ENCODE assay signal across 1 cellular context in the genomic region with DNA sequence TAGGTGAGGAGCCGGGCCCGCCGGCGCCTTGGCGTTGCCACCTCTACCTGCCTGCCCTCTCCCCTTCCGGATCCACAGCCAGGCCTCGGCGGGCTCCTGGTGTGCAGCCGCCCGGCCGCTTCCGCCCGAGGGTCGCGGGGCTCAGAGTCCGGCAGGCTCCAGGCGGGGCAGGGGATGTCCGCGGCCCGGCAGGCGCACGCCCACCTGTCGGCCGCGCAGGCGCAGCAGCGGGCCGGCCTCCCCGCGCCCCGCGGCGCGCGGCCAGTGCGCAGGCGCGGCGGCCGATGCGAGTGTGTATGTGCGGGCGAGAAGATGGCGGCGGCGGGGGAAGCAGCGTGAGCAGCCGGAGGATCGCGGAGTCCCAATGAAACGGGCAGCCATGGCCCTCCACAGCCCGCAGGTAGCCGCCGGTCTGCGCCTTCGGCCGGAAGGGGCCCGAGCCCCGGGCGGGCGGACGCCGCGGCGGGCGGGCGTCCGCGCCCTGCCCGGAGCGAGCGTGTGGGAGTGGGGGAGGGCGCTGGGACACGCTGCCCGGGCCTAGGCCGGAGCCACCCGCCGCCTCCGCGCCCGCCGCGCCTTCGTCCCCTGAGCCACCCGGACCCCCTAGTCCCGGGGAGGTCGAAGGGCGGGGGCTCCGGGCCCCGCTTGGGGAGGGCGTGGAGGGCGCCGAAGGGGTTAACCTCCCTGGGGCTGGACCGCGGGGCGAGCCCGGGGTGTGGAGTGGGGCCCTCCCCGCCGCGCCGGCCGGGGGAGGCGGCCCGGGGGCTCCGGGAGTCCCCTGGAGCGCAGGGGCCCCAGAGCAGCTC.
A peak's percentile ranks its signal among the peaks of the same experiment; 100 is the strongest.
TF ChIP-seq lines count a peak whose summit lies in the region.

A gene with protein sequence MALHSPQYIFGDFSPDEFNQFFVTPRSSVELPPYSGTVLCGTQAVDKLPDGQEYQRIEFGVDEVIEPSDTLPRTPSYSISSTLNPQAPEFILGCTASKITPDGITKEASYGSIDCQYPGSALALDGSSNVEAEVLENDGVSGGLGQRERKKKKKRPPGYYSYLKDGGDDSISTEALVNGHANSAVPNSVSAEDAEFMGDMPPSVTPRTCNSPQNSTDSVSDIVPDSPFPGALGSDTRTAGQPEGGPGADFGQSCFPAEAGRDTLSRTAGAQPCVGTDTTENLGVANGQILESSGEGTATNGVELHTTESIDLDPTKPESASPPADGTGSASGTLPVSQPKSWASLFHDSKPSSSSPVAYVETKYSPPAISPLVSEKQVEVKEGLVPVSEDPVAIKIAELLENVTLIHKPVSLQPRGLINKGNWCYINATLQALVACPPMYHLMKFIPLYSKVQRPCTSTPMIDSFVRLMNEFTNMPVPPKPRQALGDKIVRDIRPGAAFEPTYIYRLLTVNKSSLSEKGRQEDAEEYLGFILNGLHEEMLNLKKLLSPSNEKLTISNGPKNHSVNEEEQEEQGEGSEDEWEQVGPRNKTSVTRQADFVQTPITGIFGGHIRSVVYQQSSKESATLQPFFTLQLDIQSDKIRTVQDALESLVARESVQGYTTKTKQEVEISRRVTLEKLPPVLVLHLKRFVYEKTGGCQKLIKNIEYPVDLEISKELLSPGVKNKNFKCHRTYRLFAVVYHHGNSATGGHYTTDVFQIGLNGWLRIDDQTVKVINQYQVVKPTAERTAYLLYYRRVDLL (plus strand): TSS at position 289 of the 806 bp plus-strand sequence. CDS start 91 bp downstream, at position 380.

TF ChIP-seq in K562, 482 proteins besides CTCF, POLR2A, EP300 and RAD21 (continued from another document and continues in another):
- no peak for TF ChIP-seq ZMIZ1 (IDR thresholded peaks at IDR 0.05; ENCODE audit: low read depth in 2 of 2, low read length in 2 of 2)
- no peak for TF ChIP-seq ZSCAN29 (IDR thresholded peaks at IDR 0.05)
- no peak for TF ChIP-seq ZNF253 (CRISPR knock-in tag; conservative IDR thresholded peaks at IDR 0.05)
- TF ChIP-seq RBM14 (IDR thresholded peaks at IDR 0.05; ENCODE audit: borderline replicate concordance, insufficient read depth, low read depth, low read length): no peak
- no peak for TF ChIP-seq SLC30A9 (CRISPR knock-in tag; IDR thresholded peaks at IDR 0.05)
- TF ChIP-seq SMARCE1 (IDR thresholded peaks at IDR 0.05): no peak
- no peak for TF ChIP-seq BRD9 (IDR thresholded peaks at IDR 0.05; ENCODE audit: low read depth, partially characterized antibody)
- TF ChIP-seq TEAD4 (IDR thresholded peaks at IDR 0.05; ENCODE audit: low read length): no peak
- peak; percentile 46; the same call in 1 of the 2 replicates for TF ChIP-seq TEAD4 (CRISPR knock-in tag; IDR thresholded peaks at IDR 0.05; ENCODE audit: borderline replicate concordance)
- no peak for TF ChIP-seq SRSF9 (IDR thresholded peaks at IDR 0.05; ENCODE audit: borderline replicate concordance, low read depth, low read length)
- TF ChIP-seq BRCA1 (IDR thresholded peaks at IDR 0.05): no peak
- TF ChIP-seq BRCA1 (CRISPR knock-in tag; IDR thresholded peaks at IDR 0.05): 0 out of 2 replicates have a peak, but pooled peaks have one; percentile 30
- TF ChIP-seq, protein P1, sequence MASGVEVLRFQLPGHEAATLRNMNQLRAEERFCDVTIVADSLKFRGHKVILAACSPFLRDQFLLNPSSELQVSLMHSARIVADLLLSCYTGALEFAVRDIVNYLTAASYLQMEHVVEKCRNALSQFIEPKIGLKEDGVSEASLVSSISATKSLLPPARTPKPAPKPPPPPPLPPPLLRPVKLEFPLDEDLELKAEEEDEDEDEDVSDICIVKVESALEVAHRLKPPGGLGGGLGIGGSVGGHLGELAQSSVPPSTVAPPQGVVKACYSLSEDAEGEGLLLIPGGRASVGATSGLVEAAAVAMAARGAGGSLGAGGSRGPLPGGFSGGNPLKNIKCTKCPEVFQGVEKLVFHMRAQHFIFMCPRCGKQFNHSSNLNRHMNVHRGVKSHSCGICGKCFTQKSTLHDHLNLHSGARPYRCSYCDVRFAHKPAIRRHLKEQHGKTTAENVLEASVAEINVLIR (CRISPR knock-in tag; IDR thresholded peaks at IDR 0.05): no peak
- TF ChIP-seq PHB (CRISPR knock-in tag; IDR thresholded peaks at IDR 0.05): no peak
- no peak for TF ChIP-seq ZNF407 (IDR thresholded peaks at IDR 0.05; ENCODE audit: low read depth)
- TF ChIP-seq CTBP1 (IDR thresholded peaks at IDR 0.05; ENCODE audit: borderline replicate concordance): peak; percentile 70; the same call in 1 of the 2 replicates
- no peak for TF ChIP-seq NCOR1 (IDR thresholded peaks at IDR 0.05)
- TF ChIP-seq ZNF431 (CRISPR knock-in tag; IDR thresholded peaks at IDR 0.05): no peak
- no peak for TF ChIP-seq JUN (IDR thresholded peaks at IDR 0.05; ENCODE audit: borderline replicate concordance, low read depth, low read length)
- no peak for TF ChIP-seq JUN (CRISPR knock-in tag; IDR thresholded peaks at IDR 0.05; ENCODE audit: borderline replicate concordance)
- no peak for TF ChIP-seq ARHGAP35 (IDR thresholded peaks at IDR 0.05; ENCODE audit: partially characterized antibody)
- no peak for TF ChIP-seq MYNN (IDR thresholded peaks at IDR 0.05)
- no peak for TF ChIP-seq MYNN (CRISPR knock-in tag; IDR thresholded peaks at IDR 0.05)
- no peak for TF ChIP-seq HES1 (IDR thresholded peaks at IDR 0.05; ENCODE audit: low read depth)
- TF ChIP-seq, protein P2, sequence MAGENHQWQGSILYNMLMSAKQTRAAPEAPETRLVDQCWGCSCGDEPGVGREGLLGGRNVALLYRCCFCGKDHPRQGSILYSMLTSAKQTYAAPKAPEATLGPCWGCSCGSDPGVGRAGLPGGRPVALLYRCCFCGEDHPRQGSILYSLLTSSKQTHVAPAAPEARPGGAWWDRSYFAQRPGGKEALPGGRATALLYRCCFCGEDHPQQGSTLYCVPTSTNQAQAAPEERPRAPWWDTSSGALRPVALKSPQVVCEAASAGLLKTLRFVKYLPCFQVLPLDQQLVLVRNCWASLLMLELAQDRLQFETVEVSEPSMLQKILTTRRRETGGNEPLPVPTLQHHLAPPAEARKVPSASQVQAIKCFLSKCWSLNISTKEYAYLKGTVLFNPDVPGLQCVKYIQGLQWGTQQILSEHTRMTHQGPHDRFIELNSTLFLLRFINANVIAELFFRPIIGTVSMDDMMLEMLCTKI (IDR thresholded peaks at IDR 0.05; ENCODE audit: partially characterized antibody): no peak
- TF ChIP-seq, protein P3, sequence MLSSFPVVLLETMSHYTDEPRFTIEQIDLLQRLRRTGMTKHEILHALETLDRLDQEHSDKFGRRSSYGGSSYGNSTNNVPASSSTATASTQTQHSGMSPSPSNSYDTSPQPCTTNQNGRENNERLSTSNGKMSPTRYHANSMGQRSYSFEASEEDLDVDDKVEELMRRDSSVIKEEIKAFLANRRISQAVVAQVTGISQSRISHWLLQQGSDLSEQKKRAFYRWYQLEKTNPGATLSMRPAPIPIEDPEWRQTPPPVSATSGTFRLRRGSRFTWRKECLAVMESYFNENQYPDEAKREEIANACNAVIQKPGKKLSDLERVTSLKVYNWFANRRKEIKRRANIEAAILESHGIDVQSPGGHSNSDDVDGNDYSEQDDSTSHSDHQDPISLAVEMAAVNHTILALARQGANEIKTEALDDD (IDR thresholded peaks at IDR 0.05): no peak
- no peak for TF ChIP-seq PATZ1 (CRISPR knock-in tag; IDR thresholded peaks at IDR 0.05; ENCODE audit: borderline replicate concordance)
- TF ChIP-seq ZC3H11A (IDR thresholded peaks at IDR 0.05; ENCODE audit: low read depth, low read length): no peak
- TF ChIP-seq ZNF764 (CRISPR knock-in tag; IDR thresholded peaks at IDR 0.05; ENCODE audit: low read depth): no peak
- TF ChIP-seq TGIF2 (CRISPR knock-in tag; IDR thresholded peaks at IDR 0.05): no peak
- TF ChIP-seq RBM15 (IDR thresholded peaks at IDR 0.05; ENCODE audit: insufficient read depth, low read length): no peak
- TF ChIP-seq, protein P4, sequence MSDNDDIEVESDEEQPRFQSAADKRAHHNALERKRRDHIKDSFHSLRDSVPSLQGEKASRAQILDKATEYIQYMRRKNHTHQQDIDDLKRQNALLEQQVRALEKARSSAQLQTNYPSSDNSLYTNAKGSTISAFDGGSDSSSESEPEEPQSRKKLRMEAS (CRISPR knock-in tag; IDR thresholded peaks at IDR 0.05): no peak; the same call in 1 of the 2 replicates
- 0 out of 4 replicates have a peak, but pooled peaks of 1 of the 2 experiments have one; percentile 25 for TF ChIP-seq KDM4B (IDR thresholded peaks at IDR 0.05; ENCODE audit: borderline replicate concordance in 2 of 2, low read depth in 1 of 2)
